ENCODE assay signal across 17 cellular contexts in genomic region chr6:22921831-22922230, GRCh38.
"Had no signal": no experiment of that assay in that cellular context is flagged by ENCODE, and none has a peak within 500 bp of the region (broad histone marks: within the 10 kb centered on the region; RNA-seq: fewer than 3 reads in every experiment).

No MANE protein-coding gene starts in this region.

- H3K9me3 Mint-ChIP-seq: activated CD8-positive, alpha-beta T cell treated with anti-CD3 and anti-CD28 coated beads for 36 hours had no signal

- H3K4me3 ChIP-seq: cardiac muscle cell, gastrocnemius medialis, heart right ventricle, mucosa of descending colon, ovary, testis, upper lobe of right lung had no signal

- H3K27me3 Mint-ChIP-seq: activated CD8-positive, alpha-beta T cell treated with anti-CD3 and anti-CD28 coated beads for 36 hours had no signal

- H3K9me3 ChIP-seq: gastrocnemius medialis, heart right ventricle, mucosa of descending colon, ovary, testis, upper lobe of right lung had no signal

- H3K27me3 ChIP-seq: cardiac muscle cell, gastrocnemius medialis, heart right ventricle, ovary, testis, upper lobe of right lung had no signal

- H3K4me1 Mint-ChIP-seq: naive thymus-derived CD8-positive, alpha-beta T cell had no signal

- H3K27ac Mint-ChIP-seq: activated CD8-positive, alpha-beta T cell treated with anti-CD3 and anti-CD28 coated beads for 36 hours; naive thymus-derived CD8-positive, alpha-beta T cell; stimulated activated naive CD8-positive, alpha-beta T cell treated with anti-CD3 and anti-CD28 coated beads, Interleukin-15, Interleukin-2, amounts not matched to agents 100 ng/mL and 50 ng/mL, for 24 hours had no signal

- H3K4me3 Mint-ChIP-seq: activated CD8-positive, alpha-beta T cell treated with anti-CD3 and anti-CD28 coated beads for 36 hours; naive thymus-derived CD8-positive, alpha-beta T cell; stimulated activated naive CD8-positive, alpha-beta T cell treated with anti-CD3 and anti-CD28 coated beads, Interleukin-15, Interleukin-2, amounts not matched to agents 100 ng/mL and 50 ng/mL, for 24 hours had no signal

- H3K4me1 ChIP-seq: gastrocnemius medialis, testis, upper lobe of right lung had no signal

- ATAC-seq: activated CD8-positive, alpha-beta T cell treated with anti-CD3 and anti-CD28 coated beads for 36 hours; gastrocnemius medialis; heart right ventricle; left colon; mucosa of descending colon; naive thymus-derived CD8-positive, alpha-beta T cell; upper lobe of right lung had no signal

- H3K36me3 Mint-ChIP-seq: naive thymus-derived CD8-positive, alpha-beta T cell had no signal

- H3K27ac ChIP-seq: cardiac muscle cell, epithelial cell of prostate, gastrocnemius medialis, heart right ventricle, ovary, testis, upper lobe of right lung had no signal

- H3K36me3 ChIP-seq: cardiac muscle cell, gastrocnemius medialis, heart right ventricle, ovary, upper lobe of right lung had no signal

- DNase-seq: activated CD8-positive, alpha-beta memory T cell treated with anti-CD3 and anti-CD28 coated beads, Interleukin-2, amount 50 U/mL, for 4 hours; activated CD8-positive, alpha-beta T cell treated with anti-CD3 and anti-CD28 coated beads for 36 hours; activated naive CD4-positive, alpha-beta T cell; gastrocnemius medialis; heart right ventricle; left colon; mucosa of descending colon; naive thymus-derived CD8-positive, alpha-beta T cell; ovary; stimulated activated CD4-positive, alpha-beta T cell treated with anti-CD3 and anti-CD28 coated beads, Interleukin-15, amount 100 ng/mL, for 24 hours; stimulated activated CD4-positive, alpha-beta T cell treated with anti-CD3 and anti-CD28 coated beads, Interleukin-4, amount 100 ng/mL, for 24 hours; T1000; testis; upper lobe of right lung had no signal
